In genomic region chr1:20484526-20485462, GRCh38 we compare ENCODE assay signal across 1 cellular context.
TF ChIP-seq lines count a peak whose summit lies in the region.

No MANE protein-coding gene starts in this region.

TF ChIP-seq in HEK293, 187 proteins besides CTCF, POLR2A, EP300 and RAD21 (continued from another document and continues in another):
- TF ChIP-seq ZNF366 (tag by site-specific recombination; conservative IDR thresholded peaks at IDR 0.05) (no peak), OSR2 (tag by site-specific recombination; IDR thresholded peaks at IDR 0.05) (no peak), ZNF777 (tag by site-specific recombination; IDR thresholded peaks at IDR 0.05; ENCODE audit: borderline replicate concordance) (no peak), ZNF140 (tag by site-specific recombination; IDR thresholded peaks at IDR 0.05) (no peak), ZEB2 (tag by site-specific recombination; IDR thresholded peaks at IDR 0.05) (no peak), RBAK (tag by site-specific recombination; IDR thresholded peaks at IDR 0.05) (no peak), REST (tag by site-specific recombination; IDR thresholded peaks at IDR 0.05) (no peak), GFI1B (tag by site-specific recombination; IDR thresholded peaks at IDR 0.05) (no peak), ZNF677 (tag by site-specific recombination; IDR thresholded peaks at IDR 0.05) (no peak), ZNF157 (tag by site-specific recombination; IDR thresholded peaks at IDR 0.05) (no peak), ZNF658 (tag by site-specific recombination; IDR thresholded peaks at IDR 0.05) (no peak), GLIS2 (tag by site-specific recombination; IDR thresholded peaks at IDR 0.05) (peak; percentile 71), ZIC2 (tag by site-specific recombination; IDR thresholded peaks at IDR 0.05) (peak; percentile 17; the same call in 1 of the 2 replicates), ZNF184 (tag by site-specific recombination; IDR thresholded peaks at IDR 0.05) (no peak), ZNF174 (tag by site-specific recombination; IDR thresholded peaks at IDR 0.05) (no peak), ZNF561 (tag by site-specific recombination; IDR thresholded peaks at IDR 0.05; ENCODE audit: borderline replicate concordance) (no peak), KLF7 (tag by site-specific recombination; IDR thresholded peaks at IDR 0.05; ENCODE audit: borderline replicate concordance) (no peak), ZNF529 (tag by site-specific recombination; IDR thresholded peaks at IDR 0.05; ENCODE audit: insufficient replicate concordance) (no peak), ZNF223 (tag by site-specific recombination; IDR thresholded peaks at IDR 0.05) (no peak), PATZ1 (tag by site-specific recombination; IDR thresholded peaks at IDR 0.05) (peak; percentile 61), GLIS1 (tag by site-specific recombination; IDR thresholded peaks at IDR 0.05) (no peak), ZNF354C (tag by site-specific recombination; IDR thresholded peaks at IDR 0.05; ENCODE audit: borderline replicate concordance, low read depth) (no peak), ZNF623 (tag by site-specific recombination; IDR thresholded peaks at IDR 0.05) (no peak), HOXA7 (CRISPR knock-in tag; IDR thresholded peaks at IDR 0.05; ENCODE audit: borderline replicate concordance) (no peak), ZNF239 (tag by site-specific recombination; IDR thresholded peaks at IDR 0.05) (no peak), ZNF549 (tag by site-specific recombination; IDR thresholded peaks at IDR 0.05) (no peak), ZNF626 (tag by site-specific recombination; IDR thresholded peaks at IDR 0.05) (no peak), ZNF776 (tag by site-specific recombination; IDR thresholded peaks at IDR 0.05; ENCODE audit: borderline replicate concordance) (no peak), PRDM10 (tag by site-specific recombination; IDR thresholded peaks at IDR 0.05) (peak; percentile 96), ZBTB26 (tag by site-specific recombination; optimal IDR thresholded peaks at IDR 0.05) (peak; percentile 23), ZNF121 (tag by site-specific recombination; IDR thresholded peaks at IDR 0.05) (peak; percentile 51; the same call in 1 of the 2 replicates), PRDM2 (tag by site-specific recombination; IDR thresholded peaks at IDR 0.05; ENCODE audit: borderline replicate concordance) (no peak), ZNF423 (tag by site-specific recombination; IDR thresholded peaks at IDR 0.05) (no peak), ZBTB11 (tag by site-specific recombination; conservative IDR thresholded peaks at IDR 0.05; ENCODE audit: low read depth) (no peak), ZNF768 (tag by site-specific recombination; IDR thresholded peaks at IDR 0.05) (no peak), ZNF837 (tag by site-specific recombination; IDR thresholded peaks at IDR 0.05) (no peak), ZBTB10 (tag by site-specific recombination; IDR thresholded peaks at IDR 0.05) (peak; percentile 59; the same call in 1 of the 2 replicates), ZSCAN16 (tag by site-specific recombination; IDR thresholded peaks at IDR 0.05) (no peak)
